ENCODE assay signal across 1 cellular context in the genomic region with DNA sequence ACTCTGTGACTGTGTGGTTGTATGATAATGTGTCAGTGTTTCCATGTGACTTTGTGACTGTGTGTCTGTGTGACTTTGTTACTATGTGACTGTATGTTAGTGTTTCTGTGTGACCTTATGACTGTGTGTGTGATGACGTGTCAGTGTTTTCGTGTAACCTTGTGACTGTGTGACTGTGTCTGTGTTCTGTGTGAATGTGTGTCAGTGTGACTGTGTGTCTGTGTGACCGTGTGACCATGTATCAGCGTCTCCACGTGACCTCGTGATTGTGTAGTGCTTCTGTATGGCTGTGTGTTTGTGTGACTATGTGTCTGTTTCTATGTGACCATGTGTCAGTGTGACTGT.
TF ChIP-seq lines count a peak whose summit lies in the region.

No MANE protein-coding gene starts in this region.

TF ChIP-seq in IMR-90, 13 proteins besides CTCF, POLR2A, EP300 and RAD21:
- no peak for TF ChIP-seq BHLHE40 (IDR thresholded peaks at IDR 0.05; ENCODE audit: low read depth, low read length)
- no peak for TF ChIP-seq MAFK (IDR thresholded peaks at IDR 0.05; ENCODE audit: low read depth, low read length)
- no peak for TF ChIP-seq MAZ (IDR thresholded peaks at IDR 0.05; ENCODE audit: borderline replicate concordance, low read depth, low read length)
- no peak for TF ChIP-seq SMC3 (IDR thresholded peaks at IDR 0.05; ENCODE audit: low read depth, low read length)
- no peak for TF ChIP-seq NFE2L2 (IDR thresholded peaks at IDR 0.05; ENCODE audit: low read depth, low read length)
- no peak for TF ChIP-seq MXI1 (IDR thresholded peaks at IDR 0.05; ENCODE audit: borderline replicate concordance, low read depth, low read length)
